21 cellular contexts compared by ENCODE assay signal in genomic region chr1:45635211-45635610, GRCh38. TPM values are rescaled to one million over a fixed set of nuclear protein-coding genes. Genes with fewer than 3 reads are reported as not detected.
A peak's percentile ranks its signal among the peaks of the same experiment; 100 is the strongest.
DNase-seq lines count a peak whose midpoint lies in the region; ATAC-seq, FAIRE-seq and TF ChIP-seq lines count a peak whose summit lies in the region.
"Had no signal": no experiment of that assay in that cellular context is flagged by ENCODE, and none has a peak within 500 bp of the region (broad histone marks: within the 10 kb centered on the region; RNA-seq: fewer than 3 reads in every experiment).

No MANE protein-coding gene starts in this region.

- DNase-seq in Caco-2 (no peak), inferior parietal cortex (ENCODE audit: extremely low spot score) (peak; percentile 22), superior temporal gyrus (ENCODE audit: extremely low spot score) (peak; percentile 56), T-helper 17 cell (no peak), GM12892 (ENCODE audit: insufficient read length) (no peak), HCEC 1CT (no peak)
- DNase-seq: CD4-positive, CD25-positive, alpha-beta regulatory T cell; DMS79 treated with DMSO at 0.1 percent for 48 hours; MG63; NCI-H1048; NCI-H1417 treated with DMSO at 0.1 percent for 48 hours; NCI-H187; NCI-H446; NCI-H526; OCI-M1 had no signal

- H3K4me3 Mint-ChIP-seq in Caco-2 (ENCODE audit: unreplicated experiment): no peak overlapping the region
- no peak overlapping the region for H3K4me3 Mint-ChIP-seq in T-helper 17 cell
- H3K4me3 Mint-ChIP-seq: CD4-positive, CD25-positive, alpha-beta regulatory T cell; GM23338; IgD-negative memory B cell had no signal

- POLR2A ChIA-PET in Caco-2 (lab: Charles Lee): no interaction called here

- H3K27ac ChIP-seq in VCaP: peak overlapping the region; percentile 11; the same call in 1 of the 2 replicates

- FAIRE-seq in GM12892 (lab: Jason Lieb, UNC): no peak
- FAIRE-seq: RCC 7860 had no signal

- no peak overlapping the region for H3K4me3 ChIP-seq in Caco-2 (ENCODE audit: low read depth, low read length)
- H3K4me3 ChIP-seq: GM23338, MG63 had no signal

- H3K9me3 Mint-ChIP-seq in Caco-2 (ENCODE audit: unreplicated experiment): no peaks in the 10 kb centered on the region
- H3K9me3 Mint-ChIP-seq: CD4-positive, CD25-positive, alpha-beta regulatory T cell; GM23338; IgD-negative memory B cell had no signal

- H3K27me3 Mint-ChIP-seq in Caco-2 (ENCODE audit: insufficient read depth, unreplicated experiment) (no peaks in the 10 kb centered on the region), T-helper 17 cell (no peaks in the 10 kb centered on the region)
- H3K27me3 Mint-ChIP-seq: CD4-positive, CD25-positive, alpha-beta regulatory T cell; IgD-negative memory B cell had no signal

- TF ChIP-seq POLR2A in GM12892 (IDR thresholded peaks at IDR 0.05; ENCODE audit: low read depth, low read length): no peak

- ATAC-seq in T-helper 17 cell: no peak
- ATAC-seq: GM23338, HCT116, Right ventricle myocardium inferior had no signal

- H3K4me1 Mint-ChIP-seq in Caco-2 (ENCODE audit: low read depth, unreplicated experiment) (no peaks in the 10 kb centered on the region), T-helper 17 cell (peaks cover 3% of the 10 kb centered on the region)
- H3K4me1 Mint-ChIP-seq: CD4-positive, CD25-positive, alpha-beta regulatory T cell; GM23338; IgD-negative memory B cell had no signal

- H3K4me1 ChIP-seq in Caco-2: no peaks in the 10 kb centered on the region

- TF ChIP-seq CTCF in Caco-2 (IDR thresholded peaks at IDR 0.05; ENCODE audit: insufficient read depth in 1 of 2, low read depth in 1 of 2, low read length in 1 of 2, severe bottlenecking in 1 of 2, unreplicated experiment in 1 of 2) (no peak), VCaP (conservative IDR thresholded peaks at IDR 0.05) (no peak)

- H3K27ac Mint-ChIP-seq in Caco-2 (ENCODE audit: unreplicated experiment) (no peak overlapping the region), T-helper 17 cell (no peak overlapping the region)
- H3K27ac Mint-ChIP-seq: GM23338, IgD-negative memory B cell had no signal

- H3K9me3 ChIP-seq in Caco-2 (no peaks in the 10 kb centered on the region), T-helper 17 cell (ENCODE audit: control insufficient read depth, low read length, poor library complexity, severe bottlenecking) (no peaks in the 10 kb centered on the region)
- H3K9me3 ChIP-seq: MG63 had no signal

- CTCF ChIA-PET in Caco-2 (lab: Charles Lee): no interaction called here

- peaks cover 1% of the 10 kb centered on the region; the same call in 1 of the 2 replicates for H3K36me3 ChIP-seq in Caco-2 (ENCODE audit: control insufficient read depth, insufficient read depth, low read length)

- TSS peak; percentile 11 for BruUV-seq in Caco-2 (replicated peaks; lab: Mats Ljungman, UMichigan)

- intact Hi-C loops in Caco-2 (cut with micrococcal nuclease; ENCODE audit: unreplicated experiment): no loop called here

- no peaks in the 10 kb centered on the region for H3K27me3 ChIP-seq in Caco-2 (replicated peaks; ENCODE audit: control insufficient read depth, insufficient read depth, low read length)
- H3K27me3 ChIP-seq: MG63 had no signal

- H3K36me3 Mint-ChIP-seq in Caco-2 (ENCODE audit: insufficient read depth, unreplicated experiment) (peaks cover 21% of the 10 kb centered on the region), T-helper 17 cell (ENCODE audit: low read depth) (peaks cover 9% of the 10 kb centered on the region)

RNA-seq across cellular contexts. Expression of gene CCDC17, which starts 11.4 kb away (rescaled TPM):
- total RNA-seq in Caco-2 (2022) (1.9 and 2.4 TPM in 2 replicates), T-helper 17 cell (1 to 10 TPM; 5.1 to 5.7 TPM)
- polyA plus RNA-seq in GM12892 (2012; ENCODE audit: missing spikeins): 0.91 TPM

RNA-seq across cellular contexts. Expression of gene GPBP1L1, which starts 51.1 kb away (rescaled TPM):
- total RNA-seq in Caco-2 (2022) (57.3 and 61.8 TPM in 2 replicates), T-helper 17 cell (100 to 1,000 TPM; 124 to 152 TPM)
- 84.3 TPM for polyA plus RNA-seq in GM12892 (2012; ENCODE audit: missing spikeins)

RNA-seq across cellular contexts. Expression of gene NASP, which starts 51.4 kb away (rescaled TPM):
- total RNA-seq in Caco-2 (2022) (174 and 183 TPM in 2 replicates), T-helper 17 cell (100 to 1,000 TPM; 139 to 148 TPM)
- 184 TPM for polyA plus RNA-seq in GM12892 (2012; ENCODE audit: missing spikeins)

RNA-seq across cellular contexts. Expression of gene TMEM69, which starts 52.8 kb away (rescaled TPM):
- total RNA-seq in Caco-2 (2022) (21.5 and 29.3 TPM in 2 replicates), T-helper 17 cell (10 to 100 TPM; 11.9 to 13.2 TPM)
- 59.4 TPM for polyA plus RNA-seq in GM12892 (2012; ENCODE audit: missing spikeins)

Comparison
In these comparisons a context has a peak if more than half of its experiments do, and no peak if none do; other contexts are left out.
1. DNase-seq: peak in inferior parietal cortex (single experiment) and superior temporal gyrus (single experiment); none in Caco-2 (0 of 2), T-helper 17 cell (0 of 3), GM12892 (single experiment) and HCEC 1CT (single experiment).